In the genomic region with DNA sequence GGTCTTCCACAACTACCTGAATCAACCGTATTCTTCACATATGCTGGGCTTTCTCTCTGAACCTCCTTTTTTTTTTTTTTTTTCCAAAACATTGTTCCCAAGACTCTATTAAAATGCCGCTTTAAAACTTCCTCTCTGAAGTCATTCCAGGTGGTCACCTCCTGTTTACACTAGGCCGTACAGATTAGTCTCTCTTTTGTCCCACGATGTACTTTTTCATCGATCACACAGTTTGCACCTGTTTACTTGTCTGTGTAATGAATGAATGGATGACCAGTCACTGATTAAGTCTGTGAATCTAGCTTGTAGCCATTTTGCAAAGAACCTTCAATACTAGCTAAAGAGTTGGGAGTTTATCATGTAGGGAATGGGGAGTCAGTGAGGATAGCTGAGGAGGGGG, we compare ENCODE assay signal across 36 cellular contexts. TPM values are rescaled to one million over a fixed set of nuclear protein-coding genes. Genes with fewer than 3 reads are reported as not detected.
"Had no signal": no experiment of that assay in that cellular context is flagged by ENCODE, and none has a peak within 500 bp of the region (broad histone marks: within the 10 kb centered on the region; RNA-seq: fewer than 3 reads in every experiment).

No MANE protein-coding gene starts in this region.

- H3K4me1 ChIP-seq: adrenal gland, breast epithelium, colonic mucosa, esophagus squamous epithelium, gastroesophageal sphincter, heart right ventricle had no signal

- DNase-seq: activated B cell treated with CpG ODN at 0.5 μM for 24 hours; activated CD4-positive, alpha-beta T cell treated with anti-CD3 and anti-CD28 coated beads for 48 hours; activated CD4-positive, alpha-beta T cell treated with anti-CD3 and anti-CD28 coated beads, Interleukin-2, amount 50 U/mL, for 1 hour; activated CD4-positive, alpha-beta T cell treated with anti-CD3 and anti-CD28 coated beads, Interleukin-2, amount 50 U/mL, for 48 hours; activated CD8-positive, alpha-beta memory T cell treated with anti-CD3 and anti-CD28 coated beads for 24 hours; activated CD8-positive, alpha-beta T cell treated with anti-CD3 and anti-CD28 coated beads for 36 hours; activated effector memory CD4-positive, alpha-beta T cell treated with Interleukin-2 at 50 U/mL for 16 hours; activated gamma-delta T cell treated with Interleukin-2 at 50 U/mL for 16 hours; activated naive CD4-positive, alpha-beta T cell treated with anti-CD3 and anti-CD28 coated beads, Interleukin-2, amount 50 U/mL, for 16 hours; activated naive CD4-positive, alpha-beta T cell treated with Interleukin-2 at 50 U/mL for 16 hours; activated T-cell treated with anti-CD3 and anti-CD28 coated beads, Interleukin-2, amount 50 U/mL, for 4 hours; adrenal gland; amygdala; aorta; central memory CD4-positive, alpha-beta T cell; cerebellar nuclear complex; colonic mucosa; effector CD8-positive, alpha-beta T cell; esophagus squamous epithelium; foreskin melanocyte; heart right ventricle; T-helper 17 cell; T1000; WERI-Rb-1 had no signal

- H3K9me3 Mint-ChIP-seq: activated CD8-positive, alpha-beta T cell treated with anti-CD3 and anti-CD28 coated beads for 36 hours; activated T-cell treated with anti-CD3 and anti-CD28 coated beads, Interleukin-2, amount 50 U/mL, for 4 hours; activated T-helper 17 cell treated with anti-CD3 and anti-CD28 coated beads, Interleukin-2, amount 50 U/mL, for 72 hours had no signal

- H3K27ac ChIP-seq: adrenal gland, breast epithelium, cardiac muscle cell, colonic mucosa, epithelial cell of prostate, esophagus squamous epithelium, gastroesophageal sphincter, heart right ventricle, WERI-Rb-1 had no signal

- H3K27me3 Mint-ChIP-seq: activated B cell treated with CpG ODN at 0.5 μM for 24 hours; activated CD8-positive, alpha-beta T cell treated with anti-CD3 and anti-CD28 coated beads for 36 hours; activated naive CD8-positive, alpha-beta T cell; activated T-helper 17 cell treated with anti-CD3 and anti-CD28 coated beads, Interleukin-2, amount 50 U/mL, for 72 hours; brain; T-helper 17 cell had no signal

- H3K9me3 ChIP-seq: adrenal gland, breast epithelium, colonic mucosa, esophagus squamous epithelium, gastroesophageal sphincter had no signal

- FAIRE-seq: endometrium, endothelial cell of umbilical vein had no signal

- H3K36me3 ChIP-seq: adrenal gland, breast epithelium, colonic mucosa, WERI-Rb-1 had no signal

- H3K27me3 ChIP-seq: adrenal gland, breast epithelium, cardiac muscle cell, colonic mucosa, esophagus squamous epithelium, gastroesophageal sphincter, heart right ventricle had no signal

- H3K4me3 Mint-ChIP-seq: activated B cell treated with CpG ODN at 0.5 μM for 24 hours; activated CD8-positive, alpha-beta T cell treated with anti-CD3 and anti-CD28 coated beads for 36 hours; activated naive CD8-positive, alpha-beta T cell; activated T-cell treated with anti-CD3 and anti-CD28 coated beads, Interleukin-2, amount 50 U/mL, for 4 hours; activated T-helper 17 cell treated with anti-CD3 and anti-CD28 coated beads, Interleukin-2, amount 50 U/mL, for 72 hours; brain; T-helper 17 cell; T-helper 2 cell treated with Interferon-gamma antibody and Interleukin-4, amounts not matched to agents 5 μg/mL and 100 μg/mL, for 36 hours had no signal

- ATAC-seq: activated CD4-positive, CD25-positive, alpha-beta regulatory T cell treated with anti-CD3 and anti-CD28 coated beads, Interleukin-2, amount 50 U/mL, for 24 hours; activated CD8-positive, alpha-beta T cell treated with anti-CD3 and anti-CD28 coated beads for 36 hours; activated T-cell treated with anti-CD3 and anti-CD28 coated beads, Interleukin-2, amount 50 U/mL, for 4 hours; activated T-helper 17 cell treated with anti-CD3 and anti-CD28 coated beads, Interleukin-2, amount 50 U/mL, for 72 hours; gastroesophageal sphincter; heart right ventricle; T-helper 17 cell had no signal

- H3K4me1 Mint-ChIP-seq: activated B cell treated with CpG ODN at 0.5 μM for 24 hours; activated T-helper 17 cell treated with anti-CD3 and anti-CD28 coated beads, Interleukin-2, amount 50 U/mL, for 72 hours; brain had no signal

- H3K4me3 ChIP-seq: adrenal gland, breast epithelium, cardiac muscle cell, colonic mucosa, esophagus squamous epithelium, gastroesophageal sphincter, heart right ventricle had no signal

- H3K27ac Mint-ChIP-seq: activated B cell treated with CpG ODN at 0.5 μM for 24 hours; activated CD8-positive, alpha-beta T cell treated with anti-CD3 and anti-CD28 coated beads for 36 hours; activated naive CD8-positive, alpha-beta T cell; activated T-helper 17 cell treated with anti-CD3 and anti-CD28 coated beads, Interleukin-2, amount 50 U/mL, for 72 hours; brain; T-helper 17 cell; T-helper 2 cell treated with Interferon-gamma antibody and Interleukin-4, amounts not matched to agents 5 μg/mL and 100 μg/mL, for 36 hours had no signal

RNA-seq across cellular contexts. Expression of gene FAM228A, which starts 16.7 kb away (rescaled TPM):
- total RNA-seq: activated B cell treated with CpG ODN at 0.5 μM for 24 hours; activated CD8-positive, alpha-beta T cell treated with anti-CD3 and anti-CD28 coated beads for 36 hours; activated T-cell treated with anti-CD3 and anti-CD28 coated beads, Interleukin-2, amount 50 U/mL, for 4 hours; colonic mucosa; glomerular endothelial cell had no signal

RNA-seq across cellular contexts. Expression of gene PFN4, which starts 35.0 kb away (rescaled TPM):
- total RNA-seq: activated CD8-positive, alpha-beta T cell treated with anti-CD3 and anti-CD28 coated beads for 36 hours; activated T-cell treated with anti-CD3 and anti-CD28 coated beads, Interleukin-2, amount 50 U/mL, for 4 hours; cardiac muscle cell; esophagus squamous epithelium; T-helper 17 cell had no signal
